11 cellular contexts compared by ENCODE assay signal in the genomic region with DNA sequence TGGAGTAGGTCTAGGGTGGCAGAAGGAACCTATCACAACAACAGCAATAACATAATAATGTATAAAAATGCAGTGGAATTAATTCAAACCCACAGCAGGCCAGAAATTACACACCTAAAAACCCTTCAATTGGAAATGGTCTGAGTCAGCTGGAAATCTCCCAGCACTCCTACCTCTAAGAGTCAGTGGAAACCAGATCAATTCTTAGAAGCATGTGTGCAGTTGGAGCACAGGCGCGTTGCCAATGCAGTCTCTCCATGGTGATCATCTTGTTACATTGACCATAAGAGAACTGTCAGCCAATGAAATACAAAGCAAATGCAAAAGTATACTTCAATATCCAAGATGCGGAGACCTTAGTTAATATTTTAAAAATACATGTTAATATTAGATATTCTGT. TPM values are rescaled to one million over a fixed set of nuclear protein-coding genes. Genes with fewer than 3 reads are reported as not detected.
DNase-seq lines count a peak whose midpoint lies in the region; ATAC-seq and TF ChIP-seq lines count a peak whose summit lies in the region.
"Had no signal": no experiment of that assay in that cellular context is flagged by ENCODE, and none has a peak within 500 bp of the region (broad histone marks: within the 10 kb centered on the region; RNA-seq: fewer than 3 reads in every experiment).

No MANE protein-coding gene starts in this region.

- H3K36me3 ChIP-seq in A673 (ENCODE audit: insufficient read depth, low read length, poor library complexity, severe bottlenecking) (no peaks in the 10 kb centered on the region), tibial artery (no peaks in the 10 kb centered on the region)

- CTCF ChIA-PET in A673 (lab: Charles Lee), result no interaction called here

- H3K4me1 ChIP-seq in A673 (ENCODE audit: insufficient read depth, low read length, poor library complexity, severe bottlenecking), result no peaks in the 10 kb centered on the region
- no peaks in the 10 kb centered on the region for H3K4me1 ChIP-seq in tibial artery

- H3K27me3 ChIP-seq in A673 (replicated peaks; ENCODE audit: insufficient read depth, low read depth, low read length, poor library complexity) (no peaks in the 10 kb centered on the region), tibial artery (no peaks in the 10 kb centered on the region)

- TF ChIP-seq CTCF in A673 (conservative IDR thresholded peaks at IDR 0.05; ENCODE audit: low read depth, low read length), result no peak
- no peak for TF ChIP-seq CTCF in AG10803 (conservative IDR thresholded peaks at IDR 0.05; ENCODE audit: low read length)
- TF ChIP-seq CTCF in tibial artery (IDR thresholded peaks at IDR 0.05), result no peak

- ATAC-seq in HG03280 (IDR thresholded peaks at IDR 0.05; ENCODE audit: unreplicated experiment), result no peak

- no peaks in the 10 kb centered on the region for H3K9me3 ChIP-seq in A673 (ENCODE audit: low read depth, low read length, poor library complexity, severe bottlenecking)
- no peaks in the 10 kb centered on the region for H3K9me3 ChIP-seq in tibial artery

- no TSS peak for BruUV-seq in A673 (replicated peaks; lab: Mats Ljungman, UMichigan)

- H3K4me3 ChIP-seq in A673 (ENCODE audit: low read depth, low read length, poor library complexity, severe bottlenecking) (no peak overlapping the region), AG10803 (ENCODE audit: low read length) (no peak overlapping the region), tibial artery (no peak overlapping the region)

- intact Hi-C loops in A673 (cut with micrococcal nuclease; ENCODE audit: unreplicated experiment), result no loop called here
- intact Hi-C loops in tibial artery (cut with DNase I; ENCODE audit: low total_unique reads), result no loop called here

- DNase-seq in A673 (ENCODE audit: low spot score) (peak; percentile 9), AG10803 (ENCODE audit: low read depth) (peak; percentile 75), NCI-H446 (lab: John Stamatoyannopoulos, UW) (peak; percentile 19 to 77), fibroblast of peridontal ligament (ENCODE audit: extremely low read depth) (peak; percentile 83), tibial artery (no peak), H4 (ENCODE audit: low spot score) (no peak)
- DNase-seq: activated CD4-positive, alpha-beta T cell treated with anti-CD3 and anti-CD28 coated beads, Interleukin-2, amount 10 ng/mL, durations not matched to agents 7 days and 5 days; activated T-cell treated with anti-CD3 and anti-CD28 coated beads, Interleukin-2, amount 50 U/mL, for 4 hours; NCI-H748 treated with DMSO at 0.1 percent for 48 hours had no signal

- H3K27ac ChIP-seq in A673 (ENCODE audit: low read depth, low read length, poor library complexity, severe bottlenecking) (no peak overlapping the region), tibial artery (no peak overlapping the region)
- H3K27ac ChIP-seq: KMS-11 had no signal

- POLR2A ChIA-PET in A673 (lab: Charles Lee; ENCODE audit: low non-redundant PET), result interaction anchor here (0.7 kb wide), 1 partner anchor 1889 kb away, joined by 6 read pairs; no protein-coding TSS in a partner anchor

RNA-seq across cellular contexts. Expression of gene CSNK1G3, which starts 15.1 kb away (rescaled TPM):
- 42.1 and 43.1 TPM in 2 replicates for total RNA-seq in A673 (2021)
- 34.8 and 45.6 TPM in 2 replicates for total RNA-seq in H4 (2014; rRNA removed; shearing (Covaris generic))

Comparison
In these comparisons a context has a peak if more than half of its experiments do, and no peak if none do; other contexts are left out.
1. DNase-seq: peak in A673 (single experiment), AG10803 (single experiment), NCI-H446 (2 of 2) and fibroblast of peridontal ligament (single experiment); none in tibial artery (0 of 2) and H4 (single experiment).